In genomic region chr15:82043130-82043673, GRCh38 we compare ENCODE assay signal across 10 cellular contexts. TPM values are rescaled to one million over a fixed set of nuclear protein-coding genes. Genes with fewer than 3 reads are reported as not detected.
DNase-seq lines count a peak whose midpoint lies in the region; ATAC-seq and TF ChIP-seq lines count a peak whose summit lies in the region.
"Had no signal": no experiment of that assay in that cellular context is flagged by ENCODE, and none has a peak within 500 bp of the region (broad histone marks: within the 10 kb centered on the region; RNA-seq: fewer than 3 reads in every experiment).

No MANE protein-coding gene starts in this region.

- H3K9me3 ChIP-seq in H9 (ENCODE audit: control insufficient read depth, low read depth, low read length) (no peaks in the 10 kb centered on the region), neural cell (ENCODE audit: low read length) (peaks cover 3% of the 10 kb centered on the region)
- H3K9me3 ChIP-seq: mucosa of descending colon had no signal

- H3K27me3 ChIP-seq in H9 (ENCODE audit: insufficient read depth, low read length): no peaks in the 10 kb centered on the region
- no peaks in the 10 kb centered on the region for H3K27me3 ChIP-seq in neural cell (ENCODE audit: insufficient read depth, low read depth, low read length)

- H4K5ac ChIP-seq in H9 (ENCODE audit: insufficient read length, low read depth, low read length): no peak overlapping the region

- H3K79me1 ChIP-seq in H9 (ENCODE audit: insufficient read depth, low read depth, low read length, poor library complexity, severe bottlenecking): no peaks in the 10 kb centered on the region

- no peak overlapping the region for H3K4ac ChIP-seq in H9 (ENCODE audit: low read depth, low read length)

- peaks cover 17% of the 10 kb centered on the region for H3K23me2 ChIP-seq in H9 (ENCODE audit: insufficient read length, low read depth, low read length, poor library complexity, severe bottlenecking)

- H2AK5ac ChIP-seq in H9 (ENCODE audit: insufficient read length, low read length): no peak overlapping the region

- H3K4me3 ChIP-seq in coronary artery (peak overlapping the region; percentile 92), neural cell (ENCODE audit: low read length) (peak overlapping the region; percentile 98)
- H3K4me3 ChIP-seq: mucosa of descending colon had no signal

- H3K4me3 Mint-ChIP-seq in CD14-positive monocyte: peak overlapping the region; percentile 68 to 93
- peak overlapping the region; percentile 90 to 97 for H3K4me3 Mint-ChIP-seq in H9

- TF ChIP-seq EP300 in neural cell (conservative IDR thresholded peaks at IDR 0.05; ENCODE audit: poor library complexity, severe bottlenecking): no peak

- peaks cover 9% of the 10 kb centered on the region for H3F3A ChIP-seq in neural cell (ENCODE audit: insufficient read depth, low read length, poor library complexity, severe bottlenecking)

- no CpG with 5 or more reads among the region's 47 CpGs for WGBS in H9 (ENCODE audit: extremely low coverage, insufficient read length, low lambda C conversion rate)

- H4K20me1 ChIP-seq in H9 (ENCODE audit: control insufficient read depth, insufficient read depth, insufficient read length): no peaks in the 10 kb centered on the region
- H4K20me1 ChIP-seq in neural cell (ENCODE audit: insufficient read depth): peaks cover 32% of the 10 kb centered on the region

- H3K9me2 ChIP-seq in neural cell (ENCODE audit: insufficient read depth, low read length): no peaks in the 10 kb centered on the region

- H2BK5ac ChIP-seq in H9 (ENCODE audit: insufficient read length, low read length): no peak overlapping the region

- DNase-seq in CD14-positive monocyte (ENCODE audit: low spot score) (no peak), H9 (peak; percentile 54), coronary artery (ENCODE audit: low spot score) (no peak), NOMO-1 treated with dmso at 0.1 percent for 144 hours (lab: John Stamatoyannopoulos, UW; ENCODE audit: unreplicated experiment) (no peak), NCI-H69 (lab: John Stamatoyannopoulos, UW) (no peak), NCI-H226 (no peak)
- DNase-seq: GOT3 had no signal

- H2BK120ac ChIP-seq in H9 (ENCODE audit: low read depth, low read length, poor library complexity, severe bottlenecking): no peak overlapping the region

- ATAC-seq in GM21360 (IDR thresholded peaks at IDR 0.05; ENCODE audit: unreplicated experiment): no peak
- ATAC-seq: mucosa of descending colon had no signal

- H3K23ac ChIP-seq in H9 (ENCODE audit: insufficient read length, low read depth, low read length): no peak overlapping the region

- peaks cover 15% of the 10 kb centered on the region for H3K36me3 ChIP-seq in neural cell (ENCODE audit: insufficient read depth, low read length)

- H3K4me1 Mint-ChIP-seq in CD14-positive monocyte (peaks cover 21% of the 10 kb centered on the region), H9 (peaks cover 15 to 28% of the 10 kb centered on the region in 2 experiments)

- no peak for TF ChIP-seq CTCF in CD14-positive monocyte (IDR thresholded peaks at IDR 0.05)
- no peak for TF ChIP-seq CTCF in H9 (conservative IDR thresholded peaks at IDR 0.05)
- no peak for TF ChIP-seq CTCF in coronary artery (IDR thresholded peaks at IDR 0.05)
- no peak for TF ChIP-seq CTCF in neural cell (IDR thresholded peaks at IDR 0.05; ENCODE audit: poor library complexity, severe bottlenecking)

- H2BK12ac ChIP-seq in H9 (ENCODE audit: insufficient read length, low read depth, low read length): no peak overlapping the region

- H3K4me1 ChIP-seq in H9 (ENCODE audit: insufficient read depth, low read length): 0 out of 2 replicates have a peak, but pooled peaks cover 2% of the 10 kb centered on the region

- no peaks in the 10 kb centered on the region for H3K79me2 ChIP-seq in H9 (ENCODE audit: insufficient read depth, low read length)
- H3K79me2 ChIP-seq in neural cell (replicated peaks; ENCODE audit: insufficient read depth, low read length): peaks cover 66% of the 10 kb centered on the region

- H3K9me3 Mint-ChIP-seq in CD14-positive monocyte (peaks cover 0 to 6% (median 3%) of the 10 kb centered on the region in 7 donors), H9 (no peaks in the 10 kb centered on the region)

- H3K27ac Mint-ChIP-seq in CD14-positive monocyte: no peak overlapping the region
- no peak overlapping the region for H3K27ac Mint-ChIP-seq in H9

- peak overlapping the region; percentile 84 for H3K4me2 ChIP-seq in H9 (ENCODE audit: insufficient read depth, insufficient read length, low read length)
- H3K4me2 ChIP-seq in neural cell (ENCODE audit: low read length): peak overlapping the region; percentile 88

- H3K18ac ChIP-seq in H9 (ENCODE audit: insufficient read length, low read depth, low read length): no peak overlapping the region

- no peak overlapping the region for H2BK20ac ChIP-seq in H9 (ENCODE audit: low read depth, low read length, poor library complexity, severe bottlenecking)

- no peak overlapping the region for H4K8ac ChIP-seq in H9 (replicated peaks; ENCODE audit: insufficient read length, low read depth, low read length)

- no peak overlapping the region for H3K14ac ChIP-seq in H9 (ENCODE audit: insufficient read depth, low read length)

- H3K27ac ChIP-seq in H9 (ENCODE audit: insufficient read length, low read depth, low read length): no peak overlapping the region
- H3K27ac ChIP-seq in coronary artery: no peak overlapping the region
- peak overlapping the region; percentile 100 for H3K27ac ChIP-seq in neural cell (ENCODE audit: low read length)

- H3T11ph ChIP-seq in H9 (ENCODE audit: low read length): no peak overlapping the region

- H2BK15ac ChIP-seq in H9 (ENCODE audit: low read depth, low read length): no peak overlapping the region

- H3K36me3 Mint-ChIP-seq in CD14-positive monocyte: peaks cover 9 to 14% of the 10 kb centered on the region in 2 donors
- H3K36me3 Mint-ChIP-seq in H9 (ENCODE audit: insufficient read depth in 1 of 3, low read depth in 3 of 3): peaks cover 3 to 16% (median 10%) of the 10 kb centered on the region in 3 experiments

- TF ChIP-seq RAD21 in neural cell (conservative IDR thresholded peaks at IDR 0.05): no peak

- H3K27me3 Mint-ChIP-seq in CD14-positive monocyte (ENCODE audit: low read depth in 3 of 3) (peaks cover 18 to 31% (median 20%) of the 10 kb centered on the region in 3 donors), H9 (ENCODE audit: low read depth) (peaks cover 14% of the 10 kb centered on the region)

- H2AFZ ChIP-seq in H9 (ENCODE audit: low read length): no peak overlapping the region
- no peak overlapping the region for H2AFZ ChIP-seq in neural cell (ENCODE audit: low read depth, low read length)

- intact Hi-C loops in CD14-positive monocyte (cut with micrococcal nuclease): loop anchor here in 1 of 2 donors (10.0 kb wide), 2 partner anchors 222 to 1048 kb away; partner anchors contain the start of genes EFL1 and SAXO2

- H3K9ac ChIP-seq in H9 (ENCODE audit: extremely low read depth, insufficient read length, low read length) (no peak overlapping the region), neural cell (ENCODE audit: low read length) (peak overlapping the region; percentile 100)

- no peak overlapping the region for H3K56ac ChIP-seq in H9 (ENCODE audit: insufficient read length, low read depth, low read length)

- no peak overlapping the region for H4K91ac ChIP-seq in H9 (ENCODE audit: insufficient read length, low read depth, low read length)

TF ChIP-seq in neural cell, 6 proteins besides CTCF, POLR2A, EP300 and RAD21:
- TF ChIP-seq REST (IDR thresholded peaks at IDR 0.05; ENCODE audit: borderline replicate concordance): no peak

RNA-seq across cellular contexts. Expression of gene MEX3B, which starts 2.6 kb away (rescaled TPM):
- polyA plus RNA-seq in CD14-positive monocyte (under 1 TPM in 1 of 2 donors, not detected in 1; 0.05 TPM), neural cell (38.8 and 46.0 TPM in 2 replicates)
- total RNA-seq in H9 (2021): 10.4 and 11.0 TPM in 2 replicates
- 118 and 140 TPM in 2 replicates for polyA minus RNA-seq in neural cell

Comparison
In these comparisons a context has a peak if more than half of its experiments do, and no peak if none do; other contexts are left out.
1. RNA of gene MEX3B, which starts 2.6 kb away (polyA plus RNA-seq): 38.8 to 46.0 TPM in neural cell; 0.05 TPM in CD14-positive monocyte; every median in the first group is over 10 times any median in the second.